In genomic region chr10:30437039-30437781, GRCh38 we compare ENCODE assay signal across 1 cellular context.
TF ChIP-seq lines count a peak whose summit lies in the region.

No MANE protein-coding gene starts in this region.

TF ChIP-seq in K562, 482 proteins besides CTCF, POLR2A, EP300 and RAD21 (continued from another document and continues in another):
- TF ChIP-seq ZMIZ1 (IDR thresholded peaks at IDR 0.05; ENCODE audit: low read depth in 2 of 2, low read length in 2 of 2) (peak in 1 of 2 experiments; percentile 94; a peak in 2 of 4 replicates), PREB (CRISPR knock-in tag; IDR thresholded peaks at IDR 0.05) (no peak), POLR2AphosphoS2 (IDR thresholded peaks at IDR 0.05; ENCODE audit: low read length) (no peak), BDP1 (IDR thresholded peaks at IDR 0.05; ENCODE audit: insufficient read depth, insufficient read length) (no peak), SIN3B (IDR thresholded peaks at IDR 0.05; ENCODE audit: low read depth) (no peak), CBX3 (IDR thresholded peaks at IDR 0.05; ENCODE audit: borderline replicate concordance in 1 of 2, low read length in 2 of 2) (peak in 1 of 2 experiments; percentile 82; a peak in 2 of 3 replicates), MAFK (IDR thresholded peaks at IDR 0.05; ENCODE audit: low read length) (peak; percentile 96), BRD4 (IDR thresholded peaks at IDR 0.05) (no peak), FOXO4 (CRISPR knock-in tag; IDR thresholded peaks at IDR 0.05) (no peak), BRD9 (IDR thresholded peaks at IDR 0.05; ENCODE audit: low read depth, partially characterized antibody) (peak; percentile 70), PCBP2 (IDR thresholded peaks at IDR 0.05; ENCODE audit: low read depth, low read length, poor library complexity, severe bottlenecking) (no peak), NFIC (IDR thresholded peaks at IDR 0.05) (peak; percentile 80), PHF8 (IDR thresholded peaks at IDR 0.05; ENCODE audit: borderline replicate concordance, low read length) (no peak), SNRNP70 (optimal IDR thresholded peaks at IDR 0.05; ENCODE audit: low read depth, low read length) (no peak), ATF6 (CRISPR knock-in tag; IDR thresholded peaks at IDR 0.05) (no peak), ZNF347 (CRISPR knock-in tag; IDR thresholded peaks at IDR 0.05; ENCODE audit: low read depth) (no peak), RAD51 (IDR thresholded peaks at IDR 0.05; ENCODE audit: borderline replicate concordance, low read depth) (0 out of 2 replicates have a peak, but pooled peaks have one; percentile 43), ZNF507 (tag; conservative IDR thresholded peaks at IDR 0.05) (no peak), KLF6 (CRISPR knock-in tag; IDR thresholded peaks at IDR 0.05; ENCODE audit: borderline replicate concordance) (no peak), HCFC1 (IDR thresholded peaks at IDR 0.05; ENCODE audit: low read depth, low read length) (no peak), ETS2 (tag; IDR thresholded peaks at IDR 0.05; ENCODE audit: borderline replicate concordance, poor library complexity, severe bottlenecking) (no peak), THRAP3 (IDR thresholded peaks at IDR 0.05; ENCODE audit: borderline replicate concordance) (peak; percentile 79; the same call in 1 of the 2 replicates), GATAD2A (IDR thresholded peaks at IDR 0.05) (peak; percentile 98), BRF2 (IDR thresholded peaks at IDR 0.05; ENCODE audit: borderline replicate concordance, insufficient read depth, insufficient read length) (no peak), FOXP1 (CRISPR knock-in tag; IDR thresholded peaks at IDR 0.05) (no peak), TCF3 (CRISPR knock-in tag; IDR thresholded peaks at IDR 0.05) (peak; percentile 94), CBFA2T2 (conservative IDR thresholded peaks at IDR 0.05) (peak; percentile 93), ZNF445 (CRISPR knock-in tag; IDR thresholded peaks at IDR 0.05; ENCODE audit: low read depth) (no peak), TEAD1 (CRISPR knock-in tag; IDR thresholded peaks at IDR 0.05) (peak in 1 of 2 experiments; percentile 44; a peak in 1 of 4 replicates), ZNF639 (CRISPR knock-in tag; conservative IDR thresholded peaks at IDR 0.05 in 1 of 2, IDR thresholded peaks at IDR 0.05 in 1 of 2) (peak in 1 of 2 experiments; percentile 82; a peak in 2 of 4 replicates), SMAD2 (IDR thresholded peaks at IDR 0.05; ENCODE audit: low read depth, low read length) (no peak), EGR1 (conservative IDR thresholded peaks at IDR 0.05) (peak; percentile 68), BACH1 (tag; IDR thresholded peaks at IDR 0.05) (peak; percentile 98), HDAC2 (IDR thresholded peaks at IDR 0.05) (peak; percentile 99), ZNF395 (CRISPR knock-in tag; IDR thresholded peaks at IDR 0.05) (0 out of 2 replicates have a peak, but pooled peaks have one; percentile 16), POLR3G (IDR thresholded peaks at IDR 0.05; ENCODE audit: extremely low read depth, insufficient read length, insufficient replicate concordance) (no peak), TFE3 (CRISPR knock-in tag; IDR thresholded peaks at IDR 0.05) (no peak), ZNF398 (CRISPR knock-in tag; IDR thresholded peaks at IDR 0.05) (no peak), OTX1 (CRISPR knock-in tag; IDR thresholded peaks at IDR 0.05) (no peak), ZNF282 (CRISPR knock-in tag; IDR thresholded peaks at IDR 0.05) (no peak), ZNF23 (CRISPR knock-in tag; IDR thresholded peaks at IDR 0.05) (no peak), ZNF134 (CRISPR knock-in tag; conservative IDR thresholded peaks at IDR 0.05) (no peak), MTA1 (IDR thresholded peaks at IDR 0.05; ENCODE audit: borderline replicate concordance) (peak; percentile 96), CBFA2T3 (IDR thresholded peaks at IDR 0.05) (peak; percentile 97), ZNF175 (CRISPR knock-in tag; IDR thresholded peaks at IDR 0.05; ENCODE audit: low read depth) (no peak), MNT (conservative IDR thresholded peaks at IDR 0.05) (peak; percentile 62 to 86), ZNF717 (CRISPR knock-in tag; IDR thresholded peaks at IDR 0.05) (no peak), ZNF780A (CRISPR knock-in tag; IDR thresholded peaks at IDR 0.05) (no peak), GATAD2B (IDR thresholded peaks at IDR 0.05; ENCODE audit: borderline replicate concordance) (peak; percentile 99), ZNF57 (CRISPR knock-in tag; IDR thresholded peaks at IDR 0.05) (no peak), L3MBTL2 (IDR thresholded peaks at IDR 0.05) (peak; percentile 37; the same call in 1 of the 2 replicates), NELFE (IDR thresholded peaks at IDR 0.05; ENCODE audit: insufficient read depth, insufficient read length) (no peak), CREBBP (IDR thresholded peaks at IDR 0.05; ENCODE audit: low read depth, low read length) (no peak), SNIP1 (IDR thresholded peaks at IDR 0.05; ENCODE audit: low read depth) (no peak), BCOR (IDR thresholded peaks at IDR 0.05) (peak; percentile 97), PYGO2 (tag; IDR thresholded peaks at IDR 0.05) (no peak)
